1 cellular context compared by ENCODE assay signal in the genomic region with DNA sequence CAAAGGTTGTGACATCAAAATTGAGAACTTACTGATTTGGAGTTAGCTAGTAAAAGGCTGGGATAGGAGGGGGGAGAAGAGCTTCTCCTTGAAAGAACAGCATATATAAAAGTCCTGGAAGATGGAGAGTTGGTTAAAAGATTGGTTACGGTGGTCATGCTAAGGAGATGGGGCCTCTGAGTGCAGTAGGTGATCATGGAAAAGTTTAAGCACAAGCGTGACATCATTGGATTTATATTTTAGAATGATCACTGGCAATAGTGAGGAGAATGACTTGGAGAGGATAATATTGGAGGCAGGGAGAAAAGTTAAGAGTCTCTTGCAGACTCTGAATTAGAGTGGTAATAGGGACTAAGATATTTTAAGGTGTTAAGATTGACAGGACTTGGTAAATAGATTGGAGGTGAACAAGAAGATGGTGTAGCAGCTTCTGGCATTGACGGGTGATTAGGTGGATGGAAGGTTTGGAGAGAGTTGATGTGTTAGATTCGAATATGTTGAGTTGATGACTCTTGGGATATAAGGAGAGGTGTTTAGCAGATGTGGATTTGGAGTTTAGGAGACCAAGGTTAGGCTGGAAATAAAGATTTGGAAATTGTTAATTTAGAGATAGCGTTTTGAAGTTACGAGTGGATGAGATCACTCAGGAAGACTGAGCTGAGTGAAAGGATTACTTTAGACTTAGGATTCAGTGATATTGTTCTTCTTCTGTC.
TF ChIP-seq lines count a peak whose summit lies in the region.

No MANE protein-coding gene starts in this region.

TF ChIP-seq in HEK293, 187 proteins besides CTCF, POLR2A, EP300 and RAD21 (continued from another document):
- TF ChIP-seq, protein P1, sequence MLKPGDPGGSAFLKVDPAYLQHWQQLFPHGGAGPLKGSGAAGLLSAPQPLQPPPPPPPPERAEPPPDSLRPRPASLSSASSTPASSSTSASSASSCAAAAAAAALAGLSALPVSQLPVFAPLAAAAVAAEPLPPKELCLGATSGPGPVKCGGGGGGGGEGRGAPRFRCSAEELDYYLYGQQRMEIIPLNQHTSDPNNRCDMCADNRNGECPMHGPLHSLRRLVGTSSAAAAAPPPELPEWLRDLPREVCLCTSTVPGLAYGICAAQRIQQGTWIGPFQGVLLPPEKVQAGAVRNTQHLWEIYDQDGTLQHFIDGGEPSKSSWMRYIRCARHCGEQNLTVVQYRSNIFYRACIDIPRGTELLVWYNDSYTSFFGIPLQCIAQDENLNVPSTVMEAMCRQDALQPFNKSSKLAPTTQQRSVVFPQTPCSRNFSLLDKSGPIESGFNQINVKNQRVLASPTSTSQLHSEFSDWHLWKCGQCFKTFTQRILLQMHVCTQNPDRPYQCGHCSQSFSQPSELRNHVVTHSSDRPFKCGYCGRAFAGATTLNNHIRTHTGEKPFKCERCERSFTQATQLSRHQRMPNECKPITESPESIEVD (tag by site-specific recombination; IDR thresholded peaks at IDR 0.05): no peak; the same call in 1 of the 2 replicates
- no peak for TF ChIP-seq HOXA7 (CRISPR knock-in tag; IDR thresholded peaks at IDR 0.05; ENCODE audit: borderline replicate concordance)
- no peak for TF ChIP-seq GLIS2 (tag by site-specific recombination; IDR thresholded peaks at IDR 0.05)
- no peak for TF ChIP-seq ZIC2 (tag by site-specific recombination; IDR thresholded peaks at IDR 0.05)
